In genomic region chr5:131281868-131282234, GRCh38 we compare ENCODE assay signal across 11 cellular contexts. TPM values are rescaled to one million over a fixed set of nuclear protein-coding genes. Genes with fewer than 3 reads are reported as not detected.
DNase-seq lines count a peak whose midpoint lies in the region; ATAC-seq and TF ChIP-seq lines count a peak whose summit lies in the region.
"Had no signal": no experiment of that assay in that cellular context is flagged by ENCODE, and none has a peak within 500 bp of the region (broad histone marks: within the 10 kb centered on the region; RNA-seq: fewer than 3 reads in every experiment).

No MANE protein-coding gene starts in this region.

- peaks cover 33% of the 10 kb centered on the region for H3K4me1 ChIP-seq in MM.1S (ENCODE audit: low read length)
- peaks cover 20% of the 10 kb centered on the region for H3K4me1 ChIP-seq in mammary epithelial cell (ENCODE audit: insufficient read depth, low read length)
- peaks cover 61 to 85% of the 10 kb centered on the region in 2 donors for H3K4me1 ChIP-seq in naive thymus-derived CD4-positive, alpha-beta T cell (ENCODE audit: control insufficient read depth in 2 of 2, insufficient read depth in 2 of 2, low read length in 2 of 2)
- peaks cover 33% of the 10 kb centered on the region for H3K4me1 ChIP-seq in vagina

- peaks cover 58% of the 10 kb centered on the region for H3K4me1 Mint-ChIP-seq in CD14-positive monocyte
- H3K4me1 Mint-ChIP-seq in naive thymus-derived CD4-positive, alpha-beta T cell: peaks cover 47 to 91% (median 85%) of the 10 kb centered on the region in 7 donors

- H3K9me2 ChIP-seq in MM.1S (replicated peaks; ENCODE audit: insufficient read depth, low read length): no peaks in the 10 kb centered on the region

- H3K27ac ChIP-seq in MM.1S (ENCODE audit: low read length) (peak overlapping the region; percentile 54; the same call in 1 of the 2 replicates), mammary epithelial cell (ENCODE audit: insufficient read depth, low read depth, low read length) (peak overlapping the region; percentile 76), vagina (no peak overlapping the region)
- H3K27ac ChIP-seq in naive thymus-derived CD4-positive, alpha-beta T cell (ENCODE audit: low read depth, low read length): peak overlapping the region; percentile 80

- POLR2A ChIA-PET in naive thymus-derived CD4-positive, alpha-beta T cell (lab: Charles Lee): interaction anchor here (1.1 to 10.7 kb wide), 12 partner anchors 8 to 118 kb away, joined by 3 to 176 read pairs (median 7); partner anchors contain the start of gene CDC42SE2

- BruUV-seq in mammary epithelial cell (replicated peaks; lab: Mats Ljungman, UMichigan): TSS peak; percentile 26

- H3K9me3 ChIP-seq in MM.1S (replicated peaks; ENCODE audit: insufficient read depth, low read length) (no peaks in the 10 kb centered on the region), mammary epithelial cell (replicated peaks; ENCODE audit: insufficient read depth, low read length) (no peaks in the 10 kb centered on the region), vagina (no peaks in the 10 kb centered on the region)
- H3K9me3 ChIP-seq in naive thymus-derived CD4-positive, alpha-beta T cell (ENCODE audit: control insufficient read depth in 2 of 3, low read length in 3 of 3): no peaks in the 10 kb centered on the region

- ATAC-seq in naive thymus-derived CD4-positive, alpha-beta T cell: no peak

- H3F3A ChIP-seq in MM.1S (ENCODE audit: insufficient read depth, low read length): peaks cover 25% of the 10 kb centered on the region

- TF ChIP-seq CTCF in CD14-positive monocyte (IDR thresholded peaks at IDR 0.05): no peak
- no peak for TF ChIP-seq CTCF in MM.1S (IDR thresholded peaks at IDR 0.05; ENCODE audit: low read length)
- no peak for TF ChIP-seq CTCF in mammary epithelial cell (conservative IDR thresholded peaks at IDR 0.05 in 1 of 2, IDR thresholded peaks at IDR 0.05 in 1 of 2; ENCODE audit: extremely low read depth in 1 of 2, insufficient read depth in 1 of 2, low read depth in 1 of 2, low read length in 2 of 2)
- TF ChIP-seq CTCF in vagina (IDR thresholded peaks at IDR 0.05): no peak

- H3K4me2 ChIP-seq in MM.1S (ENCODE audit: low read depth, low read length): peak overlapping the region; percentile 74
- peak overlapping the region; percentile 76 for H3K4me2 ChIP-seq in mammary epithelial cell (ENCODE audit: insufficient read depth, low read depth, low read length)

- in situ Hi-C loops in mammary epithelial cell (cut with MboI; ENCODE audit: low sequenced_read_pairs in 2 of 2): no loop called here

- H3K4me3 ChIP-seq in MM.1S (ENCODE audit: low read length): peak overlapping the region; percentile 39
- H3K4me3 ChIP-seq in mammary epithelial cell (replicated peaks in 1 of 3; ENCODE audit: insufficient read depth in 1 of 3, low read depth in 2 of 3, low read length in 3 of 3): peak overlapping the region; percentile 5 to 31 (median 26)
- peak overlapping the region; percentile 50 for H3K4me3 ChIP-seq in naive thymus-derived CD4-positive, alpha-beta T cell (ENCODE audit: low read length)
- no peak overlapping the region for H3K4me3 ChIP-seq in vagina

- no peak for DNase-seq in CD14-positive monocyte (ENCODE audit: low spot score)
- no peak for DNase-seq in MM.1S
- no peak for DNase-seq in mammary epithelial cell
- DNase-seq in naive thymus-derived CD4-positive, alpha-beta T cell: no peak
- DNase-seq in activated gamma-delta T cell treated with Interleukin-2 at 50 U/mL for 16 hours: no peak
- no peak for DNase-seq in vagina (ENCODE audit: extremely low spot score in 2 of 2)
- no peak for DNase-seq in HK-2 (ENCODE audit: unreplicated experiment)
- no peak for DNase-seq in COLO668 (lab: John Stamatoyannopoulos, UW; ENCODE audit: unreplicated experiment)
- DNase-seq: COR-L47, cortex of kidney, head of caudate nucleus had no signal

- H3K27me3 Mint-ChIP-seq in CD14-positive monocyte (ENCODE audit: low read depth in 3 of 3): peaks cover 0 to 4% (median 0%) of the 10 kb centered on the region in 3 donors
- H3K27me3 Mint-ChIP-seq in naive thymus-derived CD4-positive, alpha-beta T cell: peaks cover 0 to 3% (median 0%) of the 10 kb centered on the region in 5 donors

- 0 out of 2 replicates have a peak, but pooled peaks cover 3% of the 10 kb centered on the region for H3K36me3 ChIP-seq in MM.1S (replicated peaks; ENCODE audit: insufficient read depth, low read length)
- H3K36me3 ChIP-seq in mammary epithelial cell (ENCODE audit: insufficient read depth, low read length): no peaks in the 10 kb centered on the region
- peaks cover 0 to 5% (median 0%) of the 10 kb centered on the region in 3 experiments for H3K36me3 ChIP-seq in naive thymus-derived CD4-positive, alpha-beta T cell (ENCODE audit: control insufficient read depth in 2 of 3, insufficient read depth in 3 of 3, low read length in 3 of 3)
- H3K36me3 ChIP-seq in vagina: no peaks in the 10 kb centered on the region

- H3K9ac ChIP-seq in MM.1S (ENCODE audit: low read length) (peak overlapping the region; percentile 27; the same call in 1 of the 2 replicates), mammary epithelial cell (ENCODE audit: insufficient read depth, low read length) (peak overlapping the region; percentile 34)

- WGBS in mammary epithelial cell (ENCODE audit: low coverage, missing lambda C conversion rate): 0% methylated on average over 2 of the region's 2 CpGs

- H3K4me3 Mint-ChIP-seq in CD14-positive monocyte: no peak overlapping the region
- H3K4me3 Mint-ChIP-seq in naive thymus-derived CD4-positive, alpha-beta T cell: peak overlapping the region; percentile 72 to 87 (median 80)

- H4K20me1 ChIP-seq in MM.1S (ENCODE audit: insufficient read depth, low read length) (no peaks in the 10 kb centered on the region), mammary epithelial cell (ENCODE audit: insufficient read depth, low read length) (no peaks in the 10 kb centered on the region)

- no peak for TF ChIP-seq POLR2A in vagina (IDR thresholded peaks at IDR 0.05)

- peaks cover 0 to 3% (median 0%) of the 10 kb centered on the region in 7 donors for H3K9me3 Mint-ChIP-seq in CD14-positive monocyte
- peaks cover 0 to 19% (median 0%) of the 10 kb centered on the region in 11 donors for H3K9me3 Mint-ChIP-seq in naive thymus-derived CD4-positive, alpha-beta T cell

- dilution Hi-C loops in mammary epithelial cell (cut with HindIII; ENCODE audit: low sequenced_read_pairs): no loop called here

- intact Hi-C loops in CD14-positive monocyte (cut with micrococcal nuclease): no loop called here
- intact Hi-C loops in mammary epithelial cell (cut with micrococcal nuclease): loop anchor here (2.0 kb wide), 1 partner anchor 17 kb away; the partner anchor contains the start of gene CDC42SE2
- intact Hi-C loops in naive thymus-derived CD4-positive, alpha-beta T cell (cut with micrococcal nuclease): loop anchor here (1.0 to 2.0 kb wide), 12 partner anchors 7 to 117 kb away; partner anchors contain the start of genes CDC42SE2 (in 1 of the 2), HINT1 (in 1 of the 2) and LYRM7 (in 1 of the 2)
- intact Hi-C loops in vagina (cut with DNase I): no loop called here

- H3K79me2 ChIP-seq in MM.1S (ENCODE audit: low read length) (peaks cover 96% of the 10 kb centered on the region), mammary epithelial cell (ENCODE audit: insufficient read depth, low read length) (peaks cover 94% of the 10 kb centered on the region)

- H2AFZ ChIP-seq in MM.1S (ENCODE audit: low read length) (no peak overlapping the region), mammary epithelial cell (ENCODE audit: low read depth, low read length) (no peak overlapping the region)

- H3K36me3 Mint-ChIP-seq in CD14-positive monocyte: peaks cover 5 to 6% of the 10 kb centered on the region in 2 donors
- H3K36me3 Mint-ChIP-seq in naive thymus-derived CD4-positive, alpha-beta T cell: peaks cover 0 to 50% (median 8%) of the 10 kb centered on the region in 5 donors

- peak overlapping the region in 6 of 7 donors; percentile 15 to 76 (median 37) for H3K27ac Mint-ChIP-seq in CD14-positive monocyte
- peak overlapping the region; percentile 82 to 98 (median 94) for H3K27ac Mint-ChIP-seq in naive thymus-derived CD4-positive, alpha-beta T cell

- H3K27me3 ChIP-seq in MM.1S (replicated peaks; ENCODE audit: insufficient read depth, low read length) (no peaks in the 10 kb centered on the region), mammary epithelial cell (ENCODE audit: insufficient read depth, low read length) (no peaks in the 10 kb centered on the region), vagina (no peaks in the 10 kb centered on the region)
- no peaks in the 10 kb centered on the region for H3K27me3 ChIP-seq in naive thymus-derived CD4-positive, alpha-beta T cell (ENCODE audit: control insufficient read depth in 2 of 2, insufficient read depth in 2 of 2, low read length in 2 of 2)

- CTCF ChIA-PET in mammary epithelial cell (lab: Charles Lee; ENCODE audit: low non-redundant PET): no interaction called here
- CTCF ChIA-PET in naive thymus-derived CD4-positive, alpha-beta T cell (lab: Charles Lee): interaction anchor here (1.2 to 2.2 kb wide), 3 partner anchors 11 to 100 kb away, joined by 4 to 9 read pairs (median 5); no protein-coding TSS in a partner anchor

RNA-seq across cellular contexts. Expression of gene CDC42SE2, which starts 18.0 kb away (rescaled TPM):
- 100 to 1,000 TPM in 1 of 2 donors, 10 to 100 TPM in 1; 92.6 to 135 TPM for polyA plus RNA-seq in CD14-positive monocyte
- 10 to 100 TPM; 26.0 to 87.4 TPM for total RNA-seq in mammary epithelial cell
- polyA plus RNA-seq in mammary epithelial cell: 18.0 TPM
- 28.8 TPM for polyA minus RNA-seq in mammary epithelial cell
- total RNA-seq in naive thymus-derived CD4-positive, alpha-beta T cell: 100 to 1,000 TPM; 143 to 265 (median 215) TPM
- 100 to 1,000 TPM; 348 to 482 TPM for polyA plus RNA-seq in naive thymus-derived CD4-positive, alpha-beta T cell
- 19.4 TPM for total RNA-seq in vagina

Comparison
In these comparisons a context has a peak if more than half of its experiments do, and no peak if none do; other contexts are left out.
1. H3K4me3 Mint-ChIP-seq: peak in naive thymus-derived CD4-positive, alpha-beta T cell (10 of 10); none in CD14-positive monocyte (0 of 2).
2. H3K4me3 ChIP-seq: peak in MM.1S (single experiment), mammary epithelial cell (3 of 3) and naive thymus-derived CD4-positive, alpha-beta T cell (single experiment); none in vagina (0 of 2).
3. intact Hi-C loops: an anchor here in mammary epithelial cell (2.0 kb wide) and naive thymus-derived CD4-positive, alpha-beta T cell (1.0 to 2.0 kb wide); none called in CD14-positive monocyte and vagina.